In the genomic region with DNA sequence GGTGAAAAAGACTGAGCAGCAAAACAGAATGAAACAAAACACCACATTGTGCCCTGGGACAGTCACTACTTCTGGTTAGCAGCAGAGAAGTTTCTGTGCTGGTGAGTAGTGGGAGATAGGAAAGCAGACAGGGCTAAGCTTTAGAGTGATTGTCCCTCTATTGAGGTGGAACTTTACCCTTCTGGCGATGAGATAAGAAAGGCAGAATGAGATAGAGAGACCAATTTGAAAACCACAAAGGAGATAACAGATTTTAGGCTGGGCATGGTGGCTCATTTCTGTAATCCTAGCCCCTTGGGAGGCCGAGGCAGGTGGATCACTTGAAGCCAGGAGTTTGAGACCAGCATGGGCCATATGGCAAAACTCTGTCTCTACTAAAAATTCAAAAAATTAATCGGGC, we compare ENCODE assay signal across 13 cellular contexts.
DNase-seq lines count a peak whose midpoint lies in the region; ATAC-seq and TF ChIP-seq lines count a peak whose summit lies in the region.
"Had no signal": no experiment of that assay in that cellular context is flagged by ENCODE, and none has a peak within 500 bp of the region (broad histone marks: within the 10 kb centered on the region; RNA-seq: fewer than 3 reads in every experiment).

No MANE protein-coding gene starts in this region.

- H3K4me2 ChIP-seq in DND-41 (ENCODE audit: insufficient read depth, low read length): no peak overlapping the region
- H3K4me2 ChIP-seq in Karpas-422 (ENCODE audit: low read depth, low read length, poor library complexity, severe bottlenecking): no peak overlapping the region

- H3K9ac ChIP-seq in DND-41 (ENCODE audit: low read depth, low read length) (no peak overlapping the region), Karpas-422 (ENCODE audit: low read length) (no peak overlapping the region)

- H3K9me3 ChIP-seq in DND-41 (ENCODE audit: insufficient read depth, low read length, severe bottlenecking) (no peaks in the 10 kb centered on the region), left lung (no peaks in the 10 kb centered on the region), Karpas-422 (ENCODE audit: low read length) (no peaks in the 10 kb centered on the region)

- intact Hi-C loops in left lung (cut with DNase I): no loop called here

- H3K4me1 ChIP-seq in DND-41 (ENCODE audit: insufficient read depth, low read length): no peaks in the 10 kb centered on the region
- H3K4me1 ChIP-seq in left lung: no peaks in the 10 kb centered on the region
- no peaks in the 10 kb centered on the region for H3K4me1 ChIP-seq in Karpas-422 (ENCODE audit: low read length)

- ATAC-seq in DND-41 (ENCODE audit: insufficient read depth, low read depth) (peak; percentile 29; the same call in 1 of the 3 replicates), left lung (peak; percentile 18)

- no peak overlapping the region for H3K27ac ChIP-seq in DND-41 (ENCODE audit: low read length)
- no peak overlapping the region for H3K27ac ChIP-seq in left lung
- no peak overlapping the region for H3K27ac ChIP-seq in Karpas-422 (ENCODE audit: low read length)
- H3K27ac ChIP-seq: C4-2B had no signal

- H3K36me3 ChIP-seq in DND-41 (ENCODE audit: insufficient read depth, low read length) (no peaks in the 10 kb centered on the region), left lung (no peaks in the 10 kb centered on the region), Karpas-422 (ENCODE audit: insufficient read depth, low read length) (no peaks in the 10 kb centered on the region)

- H3K9me2 ChIP-seq in Karpas-422 (replicated peaks; ENCODE audit: insufficient read depth, low read length): no peaks in the 10 kb centered on the region

- H2AFZ ChIP-seq in DND-41 (ENCODE audit: low read depth, low read length) (no peak overlapping the region), Karpas-422 (ENCODE audit: low read length) (no peak overlapping the region)

- H3K79me2 ChIP-seq in DND-41 (ENCODE audit: insufficient read depth, low read length): no peaks in the 10 kb centered on the region
- no peaks in the 10 kb centered on the region for H3K79me2 ChIP-seq in Karpas-422 (ENCODE audit: low read length)

- DNase-seq in DND-41 (no peak), KBM-7 (peak; percentile 29), OCI-M1 (lab: John Stamatoyannopoulos, UW) (peak; percentile 34), left lung (no peak), NCI-H446 treated with DMSO at 0.1 percent for 48 hours (lab: John Stamatoyannopoulos, UW) (no peak), NCI-H1930 (lab: John Stamatoyannopoulos, UW) (no peak), Karpas-422 (no peak), A172 (ENCODE audit: low spot score) (no peak)
- DNase-seq: ACHN, NCI-H1092 treated with DMSO at 0.1 percent for 48 hours, NCI-H345, NCI-H69 had no signal

- H3K27me3 ChIP-seq in DND-41 (ENCODE audit: insufficient read depth, low read length, poor library complexity) (no peaks in the 10 kb centered on the region), left lung (no peaks in the 10 kb centered on the region), Karpas-422 (ENCODE audit: low read length) (no peaks in the 10 kb centered on the region)

- no peak for TF ChIP-seq CTCF in DND-41 (IDR thresholded peaks at IDR 0.05; ENCODE audit: borderline replicate concordance, extremely low read depth, low read length, poor library complexity, severe bottlenecking)
- no peak for TF ChIP-seq CTCF in left lung (IDR thresholded peaks at IDR 0.05)

- H3K4me3 ChIP-seq in DND-41 (ENCODE audit: low read depth in 1 of 2, low read length in 2 of 2) (no peak overlapping the region), left lung (no peak overlapping the region), Karpas-422 (ENCODE audit: low read length) (no peak overlapping the region)

- H4K20me1 ChIP-seq in DND-41 (ENCODE audit: insufficient read depth, low read length) (no peaks in the 10 kb centered on the region), Karpas-422 (ENCODE audit: insufficient read depth, low read depth, low read length) (no peaks in the 10 kb centered on the region)

- in situ Hi-C loops in KBM-7 (cut with MboI; ENCODE audit: low pct_unique_long_range_greater_than_20kb, low sequenced_read_pairs): no loop called here

Comparison
In these comparisons a context has a peak if more than half of its experiments do, and no peak if none do; other contexts are left out.
1. DNase-seq: peak in KBM-7 (single experiment) and OCI-M1 (single experiment); none in DND-41 (single experiment), left lung (0 of 2), NCI-H446 treated with DMSO at 0.1 percent for 48 hours (single experiment), NCI-H1930 (0 of 2), Karpas-422 (single experiment) and A172 (single experiment).